12 cellular contexts compared by ENCODE assay signal in the genomic region with DNA sequence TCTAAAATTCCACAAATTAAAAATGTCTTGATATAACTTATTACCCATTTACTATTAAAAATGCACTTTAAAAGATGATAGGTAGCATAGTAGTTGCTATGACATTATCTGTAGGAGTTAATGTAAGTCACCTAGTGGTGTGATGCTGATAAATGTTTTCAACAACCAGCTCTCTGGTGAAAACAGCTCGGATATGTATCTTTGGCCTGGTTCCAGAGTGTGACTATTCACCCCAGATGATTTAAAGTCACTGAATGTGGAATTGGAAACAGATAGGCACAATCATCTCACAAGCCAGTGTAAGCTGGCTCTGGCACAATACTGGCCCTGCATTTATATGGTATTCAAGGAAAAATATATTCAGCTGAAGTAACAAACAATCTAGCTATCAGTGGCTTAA. TPM values are rescaled to one million over a fixed set of nuclear protein-coding genes. Genes with fewer than 3 reads are reported as not detected.
DNase-seq lines count a peak whose midpoint lies in the region; ATAC-seq and TF ChIP-seq lines count a peak whose summit lies in the region.
"Had no signal": no experiment of that assay in that cellular context is flagged by ENCODE, and none has a peak within 500 bp of the region (broad histone marks: within the 10 kb centered on the region; RNA-seq: fewer than 3 reads in every experiment).

No MANE protein-coding gene starts in this region.

- TF ChIP-seq CTCF in endothelial cell (IDR thresholded peaks at IDR 0.05; ENCODE audit: unreplicated experiment): no peak

- H3K4me1 Mint-ChIP-seq in endothelial cell (ENCODE audit: unreplicated experiment): no peaks in the 10 kb centered on the region
- H3K4me1 Mint-ChIP-seq: CD14-positive monocyte had no signal

- H3K27me3 Mint-ChIP-seq in endothelial cell (ENCODE audit: unreplicated experiment): no peaks in the 10 kb centered on the region

- no peaks in the 10 kb centered on the region for H3K36me3 Mint-ChIP-seq in endothelial cell (ENCODE audit: low read depth, unreplicated experiment)
- H3K36me3 Mint-ChIP-seq: CD14-positive monocyte had no signal

- H3K4me3 Mint-ChIP-seq in endothelial cell (ENCODE audit: unreplicated experiment): no peak overlapping the region
- H3K4me3 Mint-ChIP-seq: CD14-positive monocyte had no signal

- H3K27ac Mint-ChIP-seq in endothelial cell (ENCODE audit: unreplicated experiment): no peak overlapping the region
- H3K27ac Mint-ChIP-seq: CD14-positive monocyte had no signal

- ATAC-seq in HG03571 (IDR thresholded peaks at IDR 0.05; ENCODE audit: unreplicated experiment): no peak

- H3K9me3 Mint-ChIP-seq in endothelial cell (ENCODE audit: unreplicated experiment): no peaks in the 10 kb centered on the region

- DNase-seq in EH (ENCODE audit: low read depth) (peak; percentile 53), NCI-H2171 treated with DMSO at 0.1 percent for 48 hours (lab: John Stamatoyannopoulos, UW) (peak; percentile 51), brain pericyte (ENCODE audit: low read depth, low spot score) (peak; percentile 4), kidney tubule cell (ENCODE audit: low spot score) (peak; percentile 50), T-helper 2 cell (no peak), NCI-H345 (lab: John Stamatoyannopoulos, UW) (no peak), endothelial cell (ENCODE audit: low spot score) (no peak)
- DNase-seq: NCI-H2081 treated with DMSO at 0.1 percent for 48 hours; posterior cingulate gyrus; stimulated activated naive CD4-positive, alpha-beta T cell treated with Interleukin-2 at 50 U/mL for 16 hours had no signal

RNA-seq across cellular contexts. Expression of a gene that starts 9.2 kb away (rescaled TPM):
- not detected for total RNA-seq in endothelial cell (ENCODE audit: unreplicated experiment)

RNA-seq across cellular contexts. Expression of a gene that starts 31.0 kb away (rescaled TPM):
- total RNA-seq in endothelial cell (ENCODE audit: unreplicated experiment): 30.0 TPM

Comparison
In these comparisons a context has a peak if more than half of its experiments do, and no peak if none do; other contexts are left out.
1. DNase-seq: peak in EH (single experiment), NCI-H2171 treated with DMSO at 0.1 percent for 48 hours (single experiment), brain pericyte (single experiment) and kidney tubule cell (single experiment); none in T-helper 2 cell (0 of 5), NCI-H345 (single experiment) and endothelial cell (single experiment).